Comparison of ENCODE assay signal across 34 cellular contexts in genomic region chrX:2176274-2176673, GRCh38.
"Had no signal": no experiment of that assay in that cellular context is flagged by ENCODE, and none has a peak within 500 bp of the region (broad histone marks: within the 10 kb centered on the region; RNA-seq: fewer than 3 reads in every experiment).

No MANE protein-coding gene starts in this region.

- H3K27me3 ChIP-seq: adrenal gland, body of pancreas had no signal

- H3K4me3 ChIP-seq: adrenal gland, body of pancreas had no signal

- H3K27ac ChIP-seq: adrenal gland, body of pancreas, WERI-Rb-1 had no signal

- ATAC-seq: activated CD4-positive, alpha-beta T cell treated with anti-CD3 and anti-CD28 coated beads for 36 hours; activated naive CD8-positive, alpha-beta T cell treated with anti-CD3 and anti-CD28 coated beads, Interleukin-2, amount 50 U/mL, for 24 hours; body of pancreas; effector memory CD8-positive, alpha-beta T cell; esophagus mucosa; T-helper 17 cell had no signal

- H3K4me1 Mint-ChIP-seq: activated CD4-positive, alpha-beta memory T cell treated with anti-CD3 and anti-CD28 coated beads, Interleukin-2, amount 10 ng/mL, durations not matched to agents 7 days and 5 days; activated CD4-positive, alpha-beta T cell treated with anti-CD3 and anti-CD28 coated beads for 36 hours; activated CD4-positive, alpha-beta T cell treated with anti-CD3 and anti-CD28 coated beads, Interleukin-2, amount 10 ng/mL, durations not matched to agents 24 days and 14 days; activated naive CD4-positive, alpha-beta T cell treated with anti-CD3 and anti-CD28 coated beads, Interleukin-2, amount 50 U/mL, for 24 hours; activated naive CD8-positive, alpha-beta T cell treated with anti-CD3 and anti-CD28 coated beads for 36 hours; activated naive CD8-positive, alpha-beta T cell treated with anti-CD3 and anti-CD28 coated beads, Interleukin-2, amount 50 U/mL, for 24 hours; T-helper 17 cell had no signal

- H3K36me3 ChIP-seq: adrenal gland, WERI-Rb-1 had no signal

- H3K36me3 Mint-ChIP-seq: activated naive CD8-positive, alpha-beta T cell treated with anti-CD3 and anti-CD28 coated beads for 36 hours had no signal

- H3K27ac Mint-ChIP-seq: activated CD4-positive, alpha-beta memory T cell treated with anti-CD3 and anti-CD28 coated beads, Interleukin-2, amount 10 ng/mL, durations not matched to agents 7 days and 5 days; activated CD4-positive, alpha-beta T cell treated with anti-CD3 and anti-CD28 coated beads for 36 hours; activated CD4-positive, alpha-beta T cell treated with anti-CD3 and anti-CD28 coated beads, Interleukin-2, amount 10 ng/mL, durations not matched to agents 24 days and 14 days; activated naive CD4-positive, alpha-beta T cell treated with anti-CD3 and anti-CD28 coated beads for 36 hours; activated naive CD4-positive, alpha-beta T cell treated with anti-CD3 and anti-CD28 coated beads, Interleukin-2, amount 50 U/mL, for 24 hours; activated naive CD8-positive, alpha-beta T cell treated with anti-CD3 and anti-CD28 coated beads for 36 hours; activated naive CD8-positive, alpha-beta T cell treated with anti-CD3 and anti-CD28 coated beads, Interleukin-2, amount 50 U/mL, for 24 hours; activated T-helper 1 cell treated with anti-CD3 and anti-CD28 coated beads, Interleukin-12 subunit alpha, Interleukin-12 subunit beta, Interleukin-2, Interleukin-4 antibody, amounts not matched to agents 30 ng/mL and 10 ng/mL and 1 ng/mL, durations not matched to agents 14 hours and 24 hours and 36 hours; activated T-helper 2 cell treated with anti-CD3 and anti-CD28 coated beads, Interferon-gamma antibody, Interleukin-2, Interleukin-4, amounts not matched to agents 10 μg/mL and 5 μg/mL and 100 μg/mL, durations not matched to agents 14 hours and 24 hours and 36 hours; effector memory CD8-positive, alpha-beta T cell; T-helper 17 cell; T-helper 2 cell treated with Interferon-gamma antibody and Interleukin-4, amounts not matched to agents 5 μg/mL and 100 μg/mL, for 36 hours had no signal

- H3K4me3 Mint-ChIP-seq: activated CD4-positive, alpha-beta memory T cell treated with anti-CD3 and anti-CD28 coated beads, Interleukin-2, amount 10 ng/mL, durations not matched to agents 7 days and 5 days; activated CD4-positive, alpha-beta T cell treated with anti-CD3 and anti-CD28 coated beads for 36 hours; activated CD4-positive, alpha-beta T cell treated with anti-CD3 and anti-CD28 coated beads, Interleukin-2, amount 10 ng/mL, durations not matched to agents 24 days and 14 days; activated naive CD4-positive, alpha-beta T cell treated with anti-CD3 and anti-CD28 coated beads for 36 hours; activated naive CD4-positive, alpha-beta T cell treated with anti-CD3 and anti-CD28 coated beads, Interleukin-2, amount 50 U/mL, for 24 hours; activated naive CD8-positive, alpha-beta T cell treated with anti-CD3 and anti-CD28 coated beads for 36 hours; activated naive CD8-positive, alpha-beta T cell treated with anti-CD3 and anti-CD28 coated beads, Interleukin-2, amount 50 U/mL, for 24 hours; activated T-helper 1 cell treated with anti-CD3 and anti-CD28 coated beads, Interleukin-12 subunit alpha, Interleukin-12 subunit beta, Interleukin-2, Interleukin-4 antibody, amounts not matched to agents 30 ng/mL and 10 ng/mL and 1 ng/mL, durations not matched to agents 14 hours and 24 hours and 36 hours; effector memory CD8-positive, alpha-beta T cell; T-helper 17 cell; T-helper 2 cell treated with Interferon-gamma antibody and Interleukin-4, amounts not matched to agents 5 μg/mL and 100 μg/mL, for 36 hours had no signal

- DNase-seq: activated CD4-positive, alpha-beta memory T cell treated with anti-CD3 and anti-CD28 coated beads, Interleukin-2, amount 10 ng/mL, durations not matched to agents 7 days and 5 days; activated CD4-positive, alpha-beta T cell treated with anti-CD3 and anti-CD28 coated beads for 36 hours; activated CD4-positive, alpha-beta T cell treated with anti-CD3 and anti-CD28 coated beads, Interleukin-2, amount 10 ng/mL, durations not matched to agents 24 days and 14 days; activated CD4-positive, CD25-positive, alpha-beta regulatory T cell; activated CD4-positive, CD25-positive, alpha-beta regulatory T cell treated with anti-CD3 and anti-CD28 coated beads, Interleukin-2, amount 50 U/mL, for 72 hours; activated CD8-positive, alpha-beta memory T cell treated with anti-CD3 and anti-CD28 coated beads for 24 hours; activated effector memory CD4-positive, alpha-beta T cell treated with anti-CD3 and anti-CD28 coated beads, Interleukin-2, amount 50 U/mL, for 16 hours; activated naive CD4-positive, alpha-beta T cell treated with anti-CD3 and anti-CD28 coated beads for 36 hours; activated naive CD8-positive, alpha-beta T cell treated with anti-CD3 and anti-CD28 coated beads for 36 hours; activated naive CD8-positive, alpha-beta T cell treated with anti-CD3 and anti-CD28 coated beads, Interleukin-2, amount 50 U/mL, for 24 hours; activated T-cell treated with anti-CD3 and anti-CD28 coated beads, Interleukin-2, amount 50 U/mL, for 48 hours; adrenal gland; amygdala; aorta; body of pancreas; caudate nucleus; cortex of kidney; dermis blood vessel endothelial cell; effector CD4-positive, alpha-beta T cell; effector memory CD8-positive, alpha-beta T cell; foreskin fibroblast; head of caudate nucleus; T-helper 1 cell; T-helper 17 cell; T1000; WERI-Rb-1 had no signal

- H3K27me3 Mint-ChIP-seq: activated CD4-positive, alpha-beta memory T cell treated with anti-CD3 and anti-CD28 coated beads, Interleukin-2, amount 10 ng/mL, durations not matched to agents 7 days and 5 days; activated CD4-positive, alpha-beta T cell treated with anti-CD3 and anti-CD28 coated beads for 36 hours; activated CD4-positive, alpha-beta T cell treated with anti-CD3 and anti-CD28 coated beads, Interleukin-2, amount 10 ng/mL, durations not matched to agents 24 days and 14 days; activated naive CD4-positive, alpha-beta T cell treated with anti-CD3 and anti-CD28 coated beads, Interleukin-2, amount 50 U/mL, for 24 hours; activated naive CD8-positive, alpha-beta T cell treated with anti-CD3 and anti-CD28 coated beads for 36 hours; activated naive CD8-positive, alpha-beta T cell treated with anti-CD3 and anti-CD28 coated beads, Interleukin-2, amount 50 U/mL, for 24 hours; effector memory CD8-positive, alpha-beta T cell; T-helper 17 cell had no signal

- H3K4me1 ChIP-seq: adrenal gland, body of pancreas had no signal

- H3K9me3 ChIP-seq: adrenal gland, body of pancreas had no signal

- FAIRE-seq: colon, endometrium, frontal cortex had no signal
